8 cellular contexts compared by ENCODE assay signal in the genomic region with DNA sequence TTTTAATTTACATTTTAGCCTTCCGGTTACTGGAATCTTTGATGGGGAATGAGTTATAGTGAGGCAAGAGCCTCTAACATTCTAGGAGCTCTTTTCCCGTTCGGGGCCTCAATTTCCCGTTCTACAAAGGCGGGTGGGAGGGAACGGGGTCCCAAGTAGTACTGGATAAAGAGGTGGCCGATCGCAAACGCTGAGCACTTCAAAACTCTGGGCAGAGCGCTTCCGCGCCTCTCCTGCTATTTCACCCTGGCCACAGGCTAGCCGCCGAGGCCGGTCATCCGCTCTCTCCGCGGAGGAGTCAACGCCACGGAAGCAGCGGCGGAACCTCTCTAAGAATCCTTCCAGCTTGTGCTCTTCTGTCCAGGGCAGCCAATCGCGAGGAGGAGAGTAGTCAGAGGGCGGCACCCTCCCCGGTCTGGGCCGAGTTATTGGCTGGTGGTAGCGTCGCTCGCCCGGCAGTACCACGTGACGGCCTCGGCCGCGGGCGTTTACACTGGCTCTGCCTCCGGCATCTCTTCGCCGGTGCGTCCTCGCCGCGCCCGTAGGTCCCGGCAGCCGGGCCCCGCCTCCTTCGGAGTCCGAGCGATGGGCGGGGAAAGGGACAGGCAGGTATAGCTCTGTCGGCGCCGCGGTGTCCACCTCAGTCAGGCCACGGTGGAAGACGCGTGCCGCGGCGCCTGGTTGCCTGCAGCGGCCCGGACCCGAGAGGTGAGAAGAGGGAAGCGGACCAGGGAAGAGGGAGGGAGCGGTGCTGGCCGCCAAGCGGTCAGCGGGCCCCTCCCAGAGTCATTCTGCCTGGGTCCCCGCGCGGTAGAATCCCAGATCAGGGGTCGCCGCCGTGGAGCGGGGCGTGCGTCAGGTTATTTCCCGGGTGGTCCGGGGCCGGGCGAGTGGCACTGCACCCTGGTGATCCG. TPM values are rescaled to one million over a fixed set of nuclear protein-coding genes. Genes with fewer than 3 reads are reported as not detected.
DNase-seq lines count a peak whose midpoint lies in the region; ATAC-seq, FAIRE-seq and TF ChIP-seq lines count a peak whose summit lies in the region.

A gene (plus strand): TSS at position 487 of the 914 bp plus-strand sequence. CDS start 16,895 bp downstream, outside the sequence.

- CTCF ChIA-PET in T-cell (lab: Charles Lee) = interaction anchor here (0.6 to 2.5 kb wide), 11 partner anchors 30 to 1839 kb away, joined by 3 to 13 read pairs (median 3); a partner anchor contains a TSS

- peaks cover 4% of the 10 kb centered on the region for H3K36me3 Mint-ChIP-seq in T-cell

- POLR2A ChIA-PET in T-cell (lab: Charles Lee) = interaction anchor here (0.6 to 1.0 kb wide), 3 partner anchors 42 to 1812 kb away, joined by 3 to 6 read pairs (median 4); no protein-coding TSS in a partner anchor

- TF ChIP-seq CTCF in heart right ventricle (IDR thresholded peaks at IDR 0.05) (no peak), upper lobe of right lung (IDR thresholded peaks at IDR 0.05) (no peak)

- FAIRE-seq in GM12891 (lab: Jason Lieb, UNC) = peak; percentile 98

- H3K27me3 ChIP-seq in heart right ventricle = no peaks in the 10 kb centered on the region
- no peaks in the 10 kb centered on the region for H3K27me3 ChIP-seq in upper lobe of right lung

- intact Hi-C loops in heart right ventricle (cut with DNase I) (loop anchor here in 5 of 10 donors (2.0 to 10.0 kb wide), 7 partner anchors 108 to 326 kb away; no protein-coding TSS in a partner anchor), posterior vena cava (cut with DNase I) (no loop called here), upper lobe of right lung (cut with DNase I) (loop anchor here (10.0 kb wide), 1 partner anchor 326 kb away; no protein-coding TSS in a partner anchor)

- H3K36me3 ChIP-seq in heart right ventricle = no peaks in the 10 kb centered on the region
- no peaks in the 10 kb centered on the region for H3K36me3 ChIP-seq in upper lobe of right lung

- WGBS in heart right ventricle, 2 donors = 0% methylated on average over 83 to 84 of the region's 84 CpGs

- peak within 1 kb of the TSS; percentile 69 to 95 (median 84) for H3K27ac ChIP-seq in heart right ventricle
- peak within 1 kb of the TSS; percentile 96 for H3K27ac ChIP-seq in upper lobe of right lung

- no peaks in the 10 kb centered on the region for H3K9me3 Mint-ChIP-seq in T-cell

- H3K4me3 ChIP-seq in heart right ventricle (peak within 1 kb of the TSS; percentile 66 to 91 (median 79)), upper lobe of right lung (peak within 1 kb of the TSS; percentile 76)

- peak within 1 kb of the TSS; percentile 96 to 97 for H3K27ac Mint-ChIP-seq in T-cell

- H3K4me1 Mint-ChIP-seq in T-cell = peaks cover 35 to 37% (median 36%) of the 10 kb centered on the region in 3 donors

- peak within 1 kb of the TSS; percentile 87 to 96 (median 90) for H3K4me3 Mint-ChIP-seq in T-cell

- ATAC-seq in HG02840 (IDR thresholded peaks at IDR 0.05; ENCODE audit: low FRiP score, unreplicated experiment) (peak; percentile 99), T-cell (replicated peaks in 1 of 4) (peak; percentile 99), heart right ventricle (peak; percentile 99 to 100 (median 99)), upper lobe of right lung (peak; percentile 99)

- H3K4me1 ChIP-seq in heart right ventricle (peaks cover 0 to 25% (median 18%) of the 10 kb centered on the region in 9 donors), upper lobe of right lung (peaks cover 10% of the 10 kb centered on the region)

- H3K9me3 ChIP-seq in heart right ventricle (no peaks in the 10 kb centered on the region), upper lobe of right lung (no peaks in the 10 kb centered on the region)

- peak; percentile 93 for DNase-seq in GM12891 (ENCODE audit: insufficient read length, low spot score)
- peak; percentile 87 for DNase-seq in NCI-H1436 treated with DMSO at 0.1 percent for 48 hours (lab: John Stamatoyannopoulos, UW)
- peak; percentile 84 to 95 (median 91) for DNase-seq in T-cell
- DNase-seq in amniotic epithelial cell (ENCODE audit: low read depth) = peak; percentile 98
- peak; percentile 96 to 97 for DNase-seq in heart right ventricle
- peak; percentile 99 for DNase-seq in posterior vena cava (ENCODE audit: low spot score)
- DNase-seq in upper lobe of right lung = peak; percentile 99

- H3K27me3 Mint-ChIP-seq in T-cell = no peaks in the 10 kb centered on the region

- TF ChIP-seq POLR2A in GM12891 (IDR thresholded peaks at IDR 0.05; ENCODE audit: low read depth, low read length) = peak; percentile 95

TF ChIP-seq in GM12891, 5 proteins besides CTCF, POLR2A, EP300 and RAD21:
- TF ChIP-seq PAX5 (IDR thresholded peaks at IDR 0.05; ENCODE audit: insufficient read depth, low read length, severe bottlenecking) (no peak), TAF1 (IDR thresholded peaks at IDR 0.05; ENCODE audit: low read depth, low read length) (peak; percentile 76; the same call in 1 of the 2 replicates), SPI1 (IDR thresholded peaks at IDR 0.05; ENCODE audit: low read depth, low read length) (no peak), POLR2AphosphoS5 (IDR thresholded peaks at IDR 0.05; ENCODE audit: low read depth, low read length) (peak; percentile 94), POU2F2 (IDR thresholded peaks at IDR 0.05; ENCODE audit: low read depth, low read length) (peak; percentile 71; the same call in 1 of the 2 replicates)

RNA-seq across cellular contexts. Expression of the gene that starts here (rescaled TPM):
- polyA plus RNA-seq in GM12891 (2012; ENCODE audit: low read depth, missing spikeins) = 0.89 TPM
- total RNA-seq in T-cell (10 to 100 TPM in 3 of 5 donors, 1 to 10 TPM in 2; 5.2 to 11.0 (median 10.0) TPM), heart right ventricle (1 to 10 TPM; 3.8 to 7.3 (median 5.4) TPM), posterior vena cava (10 to 100 TPM; 11.3 to 13.2 TPM), upper lobe of right lung (18.9 TPM)
- 1 to 10 TPM; 1.3 to 9.6 TPM for polyA plus RNA-seq in heart right ventricle

Comparison
In these comparisons a context has a peak if more than half of its experiments do, and no peak if none do; other contexts are left out.
1. Peak in every context shown above with its lines: DNase-seq, ATAC-seq, H3K4me3 ChIP-seq and H3K27ac ChIP-seq.